In the genomic region with DNA sequence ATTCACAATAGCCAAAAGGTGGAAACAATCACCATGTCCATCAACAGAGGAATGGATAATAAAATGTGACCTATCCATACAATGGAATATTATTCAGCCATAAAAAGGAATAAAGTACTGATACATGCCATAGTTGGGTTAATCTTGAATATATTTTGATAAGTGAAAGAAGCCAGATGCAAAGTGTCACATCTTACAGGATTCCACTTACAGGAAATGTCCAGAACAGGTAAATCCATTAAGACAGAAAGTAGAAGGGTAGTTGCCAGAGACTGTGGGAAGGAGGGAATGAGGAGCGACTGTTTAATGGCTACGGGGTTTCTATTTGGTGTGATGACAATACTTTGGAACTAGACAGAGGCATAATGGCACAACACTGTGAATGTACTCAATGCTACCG, we compare ENCODE assay signal across 8 cellular contexts.
"Had no signal": no experiment of that assay in that cellular context is flagged by ENCODE, and none has a peak within 500 bp of the region (broad histone marks: within the 10 kb centered on the region; RNA-seq: fewer than 3 reads in every experiment).

No MANE protein-coding gene starts in this region.

- DNase-seq: GM23248, GOT3, H7, H9, HCEC 1CT, HFFc6 had no signal

- H3K27ac ChIP-seq: GM23248 had no signal

- H3K9me3 ChIP-seq: HAP-1 had no signal

- H3K4me3 ChIP-seq: GM23248, GM23338, HAP-1 had no signal

- H3K36me3 ChIP-seq: HAP-1 had no signal

- H3K4me1 ChIP-seq: HAP-1 had no signal
